20 cellular contexts compared by ENCODE assay signal in the genomic region with DNA sequence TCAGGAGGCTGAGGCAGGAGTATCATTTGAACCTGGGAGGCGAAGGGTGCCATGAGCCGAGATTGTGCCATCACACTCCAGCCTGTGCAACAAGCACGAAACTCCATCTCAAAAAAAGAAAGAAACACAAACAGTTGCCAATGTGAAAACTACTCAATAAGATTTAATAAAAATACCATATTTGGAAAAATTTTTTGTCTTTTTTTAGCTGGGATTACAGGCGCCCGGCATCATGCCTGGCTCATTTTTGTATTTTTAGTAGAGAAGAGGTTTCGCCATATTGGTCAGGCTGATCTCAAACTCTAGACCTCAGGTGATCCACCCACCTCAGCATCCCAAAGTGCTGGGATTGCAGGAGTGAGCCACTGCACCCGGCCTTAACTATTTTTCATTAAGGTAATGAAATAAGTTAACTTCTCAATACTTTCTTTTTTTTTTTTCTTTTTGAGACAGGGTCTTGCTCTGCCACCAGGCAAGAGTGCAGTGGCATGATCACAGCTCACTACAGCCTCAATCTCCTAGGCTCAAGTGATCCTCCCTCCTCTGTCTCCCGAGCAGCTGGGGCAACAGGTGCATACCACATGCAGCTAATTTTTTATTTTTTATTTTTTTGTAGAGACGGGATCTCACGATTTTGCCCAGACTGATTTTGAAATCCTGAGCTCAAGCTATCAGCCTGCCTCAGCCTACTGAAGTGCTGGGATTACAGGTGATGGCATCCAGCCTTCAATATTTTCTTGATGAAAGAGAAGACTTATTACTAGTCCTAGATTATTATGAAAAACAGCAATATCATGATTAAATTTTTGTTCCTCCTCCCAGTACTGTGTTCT.
"Had no signal": no experiment of that assay in that cellular context is flagged by ENCODE, and none has a peak within 500 bp of the region (broad histone marks: within the 10 kb centered on the region; RNA-seq: fewer than 3 reads in every experiment).

No MANE protein-coding gene starts in this region.

- H3K4me3 Mint-ChIP-seq: dendritic cell treated with granulocyte-macrophage colony-stimulating factor and Interleukin-4, amounts not matched to agents 40 ng/mL and 50 ng/mL, for 4 days; mesothelial cell of epicardium; naive B cell; naive thymus-derived CD8-positive, alpha-beta T cell had no signal

- H3K4me1 Mint-ChIP-seq: mesothelial cell of epicardium; naive B cell; naive thymus-derived CD8-positive, alpha-beta T cell had no signal

- H3K9me3 ChIP-seq: gastrocnemius medialis had no signal

- ATAC-seq: gastrocnemius medialis; left cardiac atrium; left lung; left ventricle myocardium superior; mucosa of descending colon; naive thymus-derived CD8-positive, alpha-beta T cell had no signal

- H3K4me1 ChIP-seq: colonic mucosa, esophagus squamous epithelium, gastrocnemius medialis, heart right ventricle, left lung, lower lobe of right lung had no signal

- DNase-seq: colonic mucosa; cortex of kidney; effector CD8-positive, alpha-beta T cell; esophagus squamous epithelium; foreskin fibroblast; foreskin melanocyte; gastrocnemius medialis; glutamatergic neuron; heart right ventricle; hippocampal formation; left cardiac atrium; left ventricle myocardium superior; lower lobe of right lung; mesenchymal stem cell; naive B cell; naive thymus-derived CD8-positive, alpha-beta T cell had no signal

- H3K27ac ChIP-seq: colonic mucosa, esophagus squamous epithelium, gastrocnemius medialis, heart right ventricle, left lung, lower lobe of right lung had no signal

- H3K27ac Mint-ChIP-seq: dendritic cell treated with granulocyte-macrophage colony-stimulating factor and Interleukin-4, amounts not matched to agents 40 ng/mL and 50 ng/mL, for 4 days; mesothelial cell of epicardium; naive thymus-derived CD8-positive, alpha-beta T cell had no signal

- H3K27me3 ChIP-seq: colonic mucosa, esophagus squamous epithelium, gastrocnemius medialis, heart right ventricle, left lung had no signal

- H3K27me3 Mint-ChIP-seq: dendritic cell treated with granulocyte-macrophage colony-stimulating factor and Interleukin-4, amounts not matched to agents 40 ng/mL and 50 ng/mL, for 4 days; naive B cell; naive thymus-derived CD8-positive, alpha-beta T cell had no signal

- H3K36me3 ChIP-seq: colonic mucosa, esophagus squamous epithelium, gastrocnemius medialis, heart right ventricle, left lung, lower lobe of right lung had no signal

- H3K36me3 Mint-ChIP-seq: naive B cell had no signal

- H3K4me3 ChIP-seq: colonic mucosa, esophagus squamous epithelium, gastrocnemius medialis, heart right ventricle, left lung, lower lobe of right lung, mucosa of descending colon had no signal
